18 cellular contexts compared by ENCODE assay signal in the genomic region with DNA sequence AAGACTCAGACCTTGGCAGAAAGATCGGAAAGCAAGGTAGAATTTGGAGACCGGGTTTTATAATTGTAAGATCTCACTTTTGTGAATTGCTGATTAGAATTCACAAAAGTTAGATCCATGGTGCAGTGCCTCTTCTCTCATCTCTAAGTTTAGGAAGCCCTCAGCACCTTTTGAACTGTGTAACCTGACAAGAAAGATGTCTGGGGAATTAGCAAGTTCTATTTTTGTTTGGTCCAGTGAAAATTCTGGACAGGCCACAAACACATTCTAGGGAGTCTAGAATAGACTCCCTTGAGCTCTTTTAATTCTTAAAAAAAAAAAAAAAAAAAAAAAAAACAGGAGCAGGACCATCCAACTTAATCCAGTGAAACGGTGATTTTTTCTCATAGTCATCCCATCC.
DNase-seq lines count a peak whose midpoint lies in the region; ATAC-seq and TF ChIP-seq lines count a peak whose summit lies in the region.
"Had no signal": no experiment of that assay in that cellular context is flagged by ENCODE, and none has a peak within 500 bp of the region (broad histone marks: within the 10 kb centered on the region; RNA-seq: fewer than 3 reads in every experiment).

No MANE protein-coding gene starts in this region.

- DNase-seq in cardiac muscle cell (ENCODE audit: low read depth in 1 of 2, low spot score in 1 of 2) (no peak), left ventricle myocardium inferior (no peak), psoas muscle (no peak), HFFc6 (no peak)
- DNase-seq: GF-D8, H7, IMR-90, NCI-H1105, NCI-H2029 treated with DMSO at 0.1 percent for 48 hours, NCI-H524 treated with DMSO at 0.1 percent for 48 hours, NCI-H82, Peyer's patch had no signal

- H3K27me3 ChIP-seq in cardiac muscle cell (no peaks in the 10 kb centered on the region), left ventricle myocardium inferior (ENCODE audit: low read depth) (no peaks in the 10 kb centered on the region), psoas muscle (ENCODE audit: insufficient read depth in 3 of 3, low read length in 2 of 3) (no peaks in the 10 kb centered on the region)
- H3K27me3 ChIP-seq: Peyer's patch had no signal

- no peaks in the 10 kb centered on the region for H3K36me3 Mint-ChIP-seq in HFFc6 (ENCODE audit: low read depth)

- peaks cover 4% of the 10 kb centered on the region for H3K27me3 Mint-ChIP-seq in HFFc6 (ENCODE audit: insufficient read depth)

- H3K27ac Mint-ChIP-seq in HFFc6 = no peak overlapping the region

- H3K27ac ChIP-seq in cardiac muscle cell (peak overlapping the region; percentile 86), left ventricle myocardium inferior (replicated peaks) (no peak overlapping the region), mesodermal cell (ENCODE audit: low read depth, low read length, severe bottlenecking) (peak overlapping the region; percentile 39), psoas muscle (peak overlapping the region; percentile 82)
- H3K27ac ChIP-seq: 22Rv1, C4-2B, Peyer's patch had no signal

- no peaks in the 10 kb centered on the region for H3K9me3 Mint-ChIP-seq in HFFc6

- H3K9me3 ChIP-seq in cardiac muscle cell (ENCODE audit: low read depth) (no peaks in the 10 kb centered on the region), left ventricle myocardium inferior (replicated peaks) (no peaks in the 10 kb centered on the region), mesodermal cell (ENCODE audit: control insufficient read depth, low read length) (no peaks in the 10 kb centered on the region), psoas muscle (no peaks in the 10 kb centered on the region)
- H3K9me3 ChIP-seq: Peyer's patch had no signal

- intact Hi-C loops in left ventricle myocardium inferior (cut with micrococcal nuclease) = no loop called here
- intact Hi-C loops in psoas muscle (cut with DNase I) = loop anchor here (5.0 to 10.0 kb wide), 2 partner anchors 42 to 171 kb away; no protein-coding TSS in a partner anchor

- H3K4me3 Mint-ChIP-seq in HFFc6 = no peak overlapping the region

- ATAC-seq in psoas muscle (peak; percentile 39 to 70 (median 65)), HG03280 (IDR thresholded peaks at IDR 0.05; ENCODE audit: unreplicated experiment) (no peak), HG03520 (IDR thresholded peaks at IDR 0.05; ENCODE audit: unreplicated experiment) (no peak), esophagus mucosa (no peak)

- TF ChIP-seq CTCF in cardiac muscle cell (IDR thresholded peaks at IDR 0.05; ENCODE audit: low read depth, low read length) (no peak), left ventricle myocardium inferior (IDR thresholded peaks at IDR 0.05; ENCODE audit: borderline replicate concordance) (no peak), psoas muscle (IDR thresholded peaks at IDR 0.05) (no peak), HFFc6 (IDR thresholded peaks at IDR 0.05) (no peak)

- peaks cover 57% of the 10 kb centered on the region for H3K4me1 ChIP-seq in cardiac muscle cell (ENCODE audit: low read depth)
- H3K4me1 ChIP-seq in left ventricle myocardium inferior = peaks cover 53% of the 10 kb centered on the region
- peaks cover 57% of the 10 kb centered on the region for H3K4me1 ChIP-seq in mesodermal cell (ENCODE audit: control insufficient read depth, insufficient read depth, low read length, poor library complexity, severe bottlenecking)
- H3K4me1 ChIP-seq in psoas muscle = peaks cover 87% of the 10 kb centered on the region
- H3K4me1 ChIP-seq: Peyer's patch had no signal

- WGBS in mesodermal cell (ENCODE audit: insufficient coverage in 2 of 2), 2 experiments = 76 to 94% methylated on average over 2 of the region's 3 CpGs
- 22 to 35% (median 24%) methylated on average over 3 of the region's 3 CpGs for WGBS in psoas muscle, 3 donors

- H3K4me1 Mint-ChIP-seq in HFFc6 (ENCODE audit: low read depth) = no peaks in the 10 kb centered on the region

- H3K4me3 ChIP-seq in cardiac muscle cell = no peak overlapping the region
- no peak overlapping the region for H3K4me3 ChIP-seq in left ventricle myocardium inferior
- H3K4me3 ChIP-seq in mesodermal cell (ENCODE audit: extremely low read depth, insufficient read depth, low read length, poor library complexity, severe bottlenecking) = no peak overlapping the region
- peak overlapping the region; percentile 6 for H3K4me3 ChIP-seq in psoas muscle
- H3K4me3 ChIP-seq: Peyer's patch had no signal

- H3K36me3 ChIP-seq in cardiac muscle cell (no peaks in the 10 kb centered on the region), left ventricle myocardium inferior (no peaks in the 10 kb centered on the region), mesodermal cell (ENCODE audit: control insufficient read depth, insufficient read depth, low read length) (no peaks in the 10 kb centered on the region), psoas muscle (ENCODE audit: insufficient read depth in 1 of 2, low read depth in 1 of 2) (no peaks in the 10 kb centered on the region)
- H3K36me3 ChIP-seq: Peyer's patch had no signal

Comparison
In these comparisons a context has a peak if more than half of its experiments do, and no peak if none do; other contexts are left out.
1. ATAC-seq: peak in psoas muscle (4 of 4); none in HG03280 (single experiment), HG03520 (single experiment) and esophagus mucosa (single experiment).